In the genomic region with DNA sequence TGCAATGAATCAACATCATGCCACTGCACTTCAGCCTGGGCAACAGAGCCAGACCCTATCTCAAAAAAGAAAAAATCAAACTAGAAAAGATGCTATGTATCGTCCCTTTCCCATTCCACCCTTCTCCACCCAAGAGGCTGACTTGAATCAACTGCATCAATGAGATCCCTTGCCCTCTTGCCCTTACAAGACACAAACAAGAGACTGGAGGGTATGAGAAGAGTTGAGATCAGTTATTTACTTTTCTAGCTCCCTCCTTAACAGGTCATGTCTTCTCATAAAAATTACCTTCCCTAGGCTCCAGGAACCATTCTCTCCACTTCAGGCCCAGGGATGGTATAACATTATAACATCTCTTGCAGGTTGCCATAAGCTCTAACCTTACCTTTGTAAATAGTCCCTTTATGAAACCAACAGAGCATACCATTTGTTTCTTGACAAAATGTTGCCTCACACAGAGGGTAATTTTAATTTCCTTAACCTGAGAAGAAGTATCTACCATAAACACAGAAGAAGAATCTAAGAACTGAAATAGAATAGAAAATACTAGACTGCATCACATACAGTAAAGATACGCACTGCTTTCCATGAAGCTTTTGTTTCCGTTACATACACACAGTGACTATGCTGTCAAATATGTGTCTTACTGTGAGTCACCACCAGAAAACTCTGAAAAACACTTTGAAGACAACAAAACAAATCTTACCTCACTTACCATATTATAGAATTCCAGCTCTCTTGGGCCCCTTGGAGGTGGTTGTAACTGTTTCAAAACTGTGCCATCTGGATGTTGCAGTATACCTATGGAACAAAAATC, we compare ENCODE assay signal across 12 cellular contexts. TPM values are rescaled to one million over a fixed set of nuclear protein-coding genes. Genes with fewer than 3 reads are reported as not detected.
A peak's percentile ranks its signal among the peaks of the same experiment; 100 is the strongest.
DNase-seq lines count a peak whose midpoint lies in the region; ATAC-seq and TF ChIP-seq lines count a peak whose summit lies in the region.
"Had no signal": no experiment of that assay in that cellular context is flagged by ENCODE, and none has a peak within 500 bp of the region (broad histone marks: within the 10 kb centered on the region; RNA-seq: fewer than 3 reads in every experiment).

No MANE protein-coding gene starts in this region.

- no peak overlapping the region for H3K9ac ChIP-seq in fibroblast of lung (ENCODE audit: insufficient read depth, low read length)

- peaks cover 1 to 2% of the 10 kb centered on the region in 2 donors for H3K9me3 Mint-ChIP-seq in activated T-cell treated with anti-CD3 and anti-CD28 coated beads, Interleukin-2, amount 50 U/mL, for 72 hours

- H4K20me1 ChIP-seq in fibroblast of lung (ENCODE audit: control insufficient read depth, extremely low read depth, insufficient read depth, low read length), result no peaks in the 10 kb centered on the region

- peak; percentile 98 for ATAC-seq in activated T-cell treated with anti-CD3 and anti-CD28 coated beads, Interleukin-2, amount 50 U/mL, for 72 hours (replicated peaks in 1 of 2)
- peak; percentile 49 for ATAC-seq in stimulated activated naive CD8-positive, alpha-beta T cell treated with anti-CD3 and anti-CD28 coated beads, Interleukin-15, Interleukin-2, amounts not matched to agents 100 U/mL and 50 U/mL, for 24 hours
- ATAC-seq in T-helper 17 cell, result no peak

- H3K36me3 ChIP-seq in fibroblast of lung (ENCODE audit: control insufficient read depth, insufficient read depth, low read length), result no peaks in the 10 kb centered on the region

- POLR2A ChIA-PET in RWPE1 (lab: Yijun Ruan, JAX; ENCODE audit: low non-redundant PET), result no interaction called here

- no peaks in the 10 kb centered on the region for H3K27me3 Mint-ChIP-seq in activated T-cell treated with anti-CD3 and anti-CD28 coated beads, Interleukin-2, amount 50 U/mL, for 72 hours (ENCODE audit: low read depth)
- H3K27me3 Mint-ChIP-seq in T-helper 17 cell, result no peaks in the 10 kb centered on the region

- DNase-seq in activated T-cell treated with anti-CD3 and anti-CD28 coated beads, Interleukin-2, amount 50 U/mL, for 72 hours, result peak in 1 of 2 donors; percentile 5
- DNase-seq in activated T-cell treated with anti-CD3 and anti-CD28 coated beads for 4 hours (no peak), RWPE1 (ENCODE audit: low spot score) (peak; percentile 67), fibroblast of lung (ENCODE audit: low read depth in 2 of 2) (peak; percentile 81 to 96), UCSD-AML1 (lab: John Stamatoyannopoulos, UW; ENCODE audit: unreplicated experiment) (no peak), T-helper 17 cell (no peak), NCI-H1105 treated with DMSO at 0.1 percent for 48 hours (lab: John Stamatoyannopoulos, UW) (no peak)
- DNase-seq in stimulated activated naive CD8-positive, alpha-beta T cell treated with anti-CD3 and anti-CD28 coated beads, Interleukin-15, Interleukin-2, amounts not matched to agents 100 U/mL and 50 U/mL, for 24 hours, result no peak
- DNase-seq: NCI-H1694; stimulated activated naive CD4-positive, alpha-beta T cell had no signal

- H3K4me3 Mint-ChIP-seq in activated T-cell treated with anti-CD3 and anti-CD28 coated beads, Interleukin-2, amount 50 U/mL, for 72 hours, result peak overlapping the region; percentile 49 to 56
- H3K4me3 Mint-ChIP-seq in T-helper 17 cell, result no peak overlapping the region

- H2AFZ ChIP-seq in fibroblast of lung (ENCODE audit: low read length), result no peak overlapping the region

- peaks cover 2% of the 10 kb centered on the region for H3K79me2 ChIP-seq in fibroblast of lung (ENCODE audit: control insufficient read depth, insufficient read depth, low read length)

- CTCF ChIA-PET in RWPE1 (lab: Yijun Ruan, JAX), result no interaction called here

- H3K4me3 ChIP-seq in fibroblast of lung (replicated peaks in 1 of 4; ENCODE audit: control extremely low read depth in 1 of 4, insufficient read depth in 1 of 4, low read depth in 3 of 4, low read length in 4 of 4), result no peak overlapping the region
- H3K4me3 ChIP-seq: skin epidermis had no signal

- peaks cover 56% of the 10 kb centered on the region for H3K4me1 Mint-ChIP-seq in activated T-cell treated with anti-CD3 and anti-CD28 coated beads, Interleukin-2, amount 50 U/mL, for 72 hours (ENCODE audit: low read depth)
- peaks cover 30% of the 10 kb centered on the region for H3K4me1 Mint-ChIP-seq in T-helper 17 cell

- peaks cover 3% of the 10 kb centered on the region for H3K4me1 ChIP-seq in fibroblast of lung (ENCODE audit: control insufficient read depth, extremely low read depth, insufficient read depth, low read length)

- peak overlapping the region; percentile 45; the same call in 1 of the 2 replicates for H3K27ac ChIP-seq in RWPE1
- no peak overlapping the region for H3K27ac ChIP-seq in fibroblast of lung (ENCODE audit: insufficient read depth, low read length)
- H3K27ac ChIP-seq: C4-2B had no signal

- H3K27me3 ChIP-seq in fibroblast of lung (ENCODE audit: control insufficient read depth, insufficient read depth, low read length), result no peaks in the 10 kb centered on the region

- no peak for TF ChIP-seq CTCF in RWPE1 (conservative IDR thresholded peaks at IDR 0.05; ENCODE audit: low read depth)
- TF ChIP-seq CTCF in fibroblast of lung (conservative IDR thresholded peaks at IDR 0.05 in 1 of 2, IDR thresholded peaks at IDR 0.05 in 1 of 2; ENCODE audit: low read depth in 1 of 2, low read length in 2 of 2), result no peak

- peaks cover 25 to 47% of the 10 kb centered on the region in 2 donors for H3K36me3 Mint-ChIP-seq in activated T-cell treated with anti-CD3 and anti-CD28 coated beads, Interleukin-2, amount 50 U/mL, for 72 hours (ENCODE audit: insufficient read depth in 2 of 2)
- peaks cover 16% of the 10 kb centered on the region for H3K36me3 Mint-ChIP-seq in T-helper 17 cell (ENCODE audit: low read depth)

- no peaks in the 10 kb centered on the region for H3K9me3 ChIP-seq in fibroblast of lung (ENCODE audit: control insufficient read depth, insufficient read depth, low read depth, low read length)
- no peaks in the 10 kb centered on the region for H3K9me3 ChIP-seq in T-helper 17 cell (ENCODE audit: control insufficient read depth, low read length, poor library complexity, severe bottlenecking)

- H3K27ac Mint-ChIP-seq in activated T-cell treated with anti-CD3 and anti-CD28 coated beads, Interleukin-2, amount 50 U/mL, for 72 hours, result peak overlapping the region; percentile 81
- H3K27ac Mint-ChIP-seq in T-helper 17 cell, result no peak overlapping the region

- peak overlapping the region; percentile 20 for H3K4me2 ChIP-seq in fibroblast of lung (ENCODE audit: extremely low read depth, insufficient read depth, low read length)

RNA-seq across cellular contexts. Expression of a gene that starts 30.5 kb away (rescaled TPM):
- 1 to 10 TPM; 7.1 to 8.3 TPM for total RNA-seq in activated T-cell treated with anti-CD3 and anti-CD28 coated beads, Interleukin-2, amount 50 U/mL, for 72 hours
- total RNA-seq in fibroblast of lung (4.1 and 6.3 TPM in 2 replicates), T-helper 17 cell (1 to 10 TPM; 3.5 to 3.8 TPM)
- 2.5 and 3.6 TPM in 2 replicates for polyA plus RNA-seq in fibroblast of lung
- polyA plus RNA-seq in fibroblast of lung (2012), result 2.0 and 2.7 TPM in 2 replicates
- 0.24 TPM in 1 of 2 replicates, not detected in the other for polyA minus RNA-seq in fibroblast of lung (ENCODE audit: low replicate concordance)

RNA-seq across cellular contexts. Expression of a gene that starts 31.7 kb away (rescaled TPM):
- total RNA-seq in activated T-cell treated with anti-CD3 and anti-CD28 coated beads, Interleukin-2, amount 50 U/mL, for 72 hours, result 10 to 100 TPM; 34.5 to 37.7 TPM
- 14.0 and 14.4 TPM in 2 replicates for total RNA-seq in fibroblast of lung
- 39.9 and 44.4 TPM in 2 replicates for polyA plus RNA-seq in fibroblast of lung
- 26.5 and 39.7 TPM in 2 replicates for polyA plus RNA-seq in fibroblast of lung (2012)
- polyA minus RNA-seq in fibroblast of lung (ENCODE audit: low replicate concordance), result 3.3 and 5.2 TPM in 2 replicates
- total RNA-seq in T-helper 17 cell, result 1 to 10 TPM; 6.6 to 7.5 TPM

Comparison
In these comparisons a context has a peak if more than half of its experiments do, and no peak if none do; other contexts are left out.
1. DNase-seq: peak in RWPE1 (single experiment) and fibroblast of lung (2 of 2); none in activated T-cell treated with anti-CD3 and anti-CD28 coated beads for 4 hours (single experiment), stimulated activated naive CD8-positive, alpha-beta T cell treated with anti-CD3 and anti-CD28 coated beads, Interleukin-15, Interleukin-2, amounts not matched to agents 100 U/mL and 50 U/mL, for 24 hours (single experiment), UCSD-AML1 (single experiment), T-helper 17 cell (0 of 3) and NCI-H1105 treated with DMSO at 0.1 percent for 48 hours (single experiment).